ENCODE assay signal across 13 cellular contexts in the genomic region with DNA sequence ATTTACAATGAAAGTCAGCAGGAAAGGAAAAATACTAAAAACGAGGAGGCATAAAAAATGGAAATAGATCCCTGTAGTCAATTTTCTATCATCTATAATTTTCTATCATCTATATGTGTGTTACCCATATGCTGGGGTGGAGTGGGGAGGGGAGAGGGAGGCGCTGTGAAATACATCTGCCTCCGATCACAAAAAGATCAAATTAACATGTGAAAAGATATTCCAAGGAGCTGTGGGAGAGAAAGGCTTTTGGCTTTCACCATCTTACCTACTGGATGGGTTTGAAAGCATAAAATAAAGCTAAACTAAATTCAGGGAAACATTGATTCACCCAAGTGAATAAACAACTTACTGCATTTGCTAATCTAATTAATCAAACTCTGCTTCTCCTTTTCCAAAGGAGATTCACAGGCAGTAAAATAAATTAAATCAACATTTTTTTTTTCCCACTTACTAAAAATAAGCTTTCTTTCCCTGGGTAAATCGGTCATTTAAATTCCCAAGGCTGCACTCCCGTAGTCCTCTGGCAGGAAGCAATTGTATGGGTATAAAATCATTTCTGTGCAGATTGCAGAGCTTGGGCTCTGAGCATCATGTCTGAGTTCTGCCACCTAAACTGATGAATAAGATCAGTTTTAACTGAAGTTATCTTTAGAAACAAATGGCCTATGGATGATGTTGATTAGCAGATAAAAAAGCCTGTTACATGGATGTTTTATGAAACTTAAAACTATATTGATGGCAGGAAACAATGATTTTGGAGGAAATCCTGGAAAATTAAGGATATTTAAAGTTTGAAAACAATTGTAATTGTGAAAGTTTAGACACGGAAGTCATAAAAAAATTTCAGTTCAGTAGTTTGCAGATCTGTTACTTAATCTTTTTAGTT.
A peak's percentile ranks its signal among the peaks of the same experiment; 100 is the strongest.
DNase-seq lines count a peak whose midpoint lies in the region; TF ChIP-seq lines count a peak whose summit lies in the region.
"Had no signal": no experiment of that assay in that cellular context is flagged by ENCODE, and none has a peak within 500 bp of the region (broad histone marks: within the 10 kb centered on the region; RNA-seq: fewer than 3 reads in every experiment).

No MANE protein-coding gene starts in this region.

- H3K4me3 ChIP-seq in AG04450 (ENCODE audit: low read depth, low read length), result no peak overlapping the region
- H3K4me3 ChIP-seq in brain microvascular endothelial cell (ENCODE audit: low read depth, low read length), result no peak overlapping the region
- no peak overlapping the region for H3K4me3 ChIP-seq in OCI-LY7 (ENCODE audit: low read depth, low read length, poor library complexity, severe bottlenecking)

- H3K79me2 ChIP-seq in OCI-LY7 (ENCODE audit: insufficient read depth, low read depth, low read length), result no peaks in the 10 kb centered on the region

- no peaks in the 10 kb centered on the region for H3K36me3 ChIP-seq in KOPT-K1 (ENCODE audit: insufficient read depth, low read length)
- no peaks in the 10 kb centered on the region for H3K36me3 ChIP-seq in brain microvascular endothelial cell (replicated peaks)
- no peaks in the 10 kb centered on the region for H3K36me3 ChIP-seq in OCI-LY7 (ENCODE audit: insufficient read depth, low read length)

- BruUV-seq in OCI-LY7 (replicated peaks; lab: Mats Ljungman, UMichigan), result no TSS peak

- no peaks in the 10 kb centered on the region for H4K20me1 ChIP-seq in OCI-LY7 (ENCODE audit: insufficient read depth, low read length)

- peak overlapping the region; percentile 87 for H3K27ac Mint-ChIP-seq in mesothelial cell of epicardium
- H3K27ac Mint-ChIP-seq in activated naive CD4-positive, alpha-beta T cell treated with anti-CD3 and anti-CD28 coated beads for 36 hours, result no peak overlapping the region
- H3K27ac Mint-ChIP-seq: activated CD8-positive, alpha-beta T cell treated with anti-CD3 and anti-CD28 coated beads for 36 hours; activated naive CD8-positive, alpha-beta T cell treated with anti-CD3 and anti-CD28 coated beads for 36 hours; dendritic cell treated with granulocyte-macrophage colony-stimulating factor and Interleukin-4, amounts not matched to agents 40 ng/mL and 50 ng/mL, for 4 days; T-helper 1 cell treated with Interleukin-12 subunit alpha and Interleukin-12 subunit beta and Interleukin-4 antibody, amounts not matched to agents 30 μg/mL and 1 μg/mL, for 36 hours had no signal

- CTCF ChIA-PET in AG04450 (lab: Charles Lee), result interaction anchor here (1.2 kb wide), 1 partner anchor 144 kb away, joined by 3 read pairs; no protein-coding TSS in a partner anchor
- CTCF ChIA-PET in OCI-LY7 (lab: Charles Lee; ENCODE audit: unreplicated experiment), result no interaction called here
- CTCF ChIA-PET in HEK293T (lab: Yijun Ruan, JAX), result interaction anchor here (1.1 kb wide), 1 partner anchor 50 kb away, joined by 3 read pairs; no protein-coding TSS in a partner anchor
- CTCF ChIA-PET in activated naive CD4-positive, alpha-beta T cell treated with anti-CD3 and anti-CD28 coated beads for 36 hours (lab: Charles Lee), result no interaction called here

- peak overlapping the region; percentile 22 for H3K4me3 Mint-ChIP-seq in mesothelial cell of epicardium
- no peak overlapping the region for H3K4me3 Mint-ChIP-seq in activated naive CD4-positive, alpha-beta T cell treated with anti-CD3 and anti-CD28 coated beads for 36 hours
- H3K4me3 Mint-ChIP-seq: activated CD8-positive, alpha-beta T cell treated with anti-CD3 and anti-CD28 coated beads for 36 hours; activated naive CD8-positive, alpha-beta T cell treated with anti-CD3 and anti-CD28 coated beads for 36 hours; dendritic cell treated with granulocyte-macrophage colony-stimulating factor and Interleukin-4, amounts not matched to agents 40 ng/mL and 50 ng/mL, for 4 days; T-helper 1 cell treated with Interleukin-12 subunit alpha and Interleukin-12 subunit beta and Interleukin-4 antibody, amounts not matched to agents 30 μg/mL and 1 μg/mL, for 36 hours had no signal

- DNase-seq in AG04450 (ENCODE audit: low read depth, low spot score) (no peak), brain microvascular endothelial cell (no peak), mesothelial cell of epicardium (ENCODE audit: low spot score in 2 of 2, unreplicated experiment in 2 of 2) (no peak), OCI-LY7 (ENCODE audit: low spot score) (no peak), HEK293T (ENCODE audit: extremely low spot score) (no peak), caudate nucleus (lab: John Stamatoyannopoulos, UW) (no peak)
- DNase-seq in activated naive CD4-positive, alpha-beta T cell treated with anti-CD3 and anti-CD28 coated beads for 36 hours, result no peak
- DNase-seq: activated CD8-positive, alpha-beta T cell treated with anti-CD3 and anti-CD28 coated beads for 36 hours; activated naive CD8-positive, alpha-beta T cell treated with anti-CD3 and anti-CD28 coated beads for 36 hours had no signal

- H3K27me3 Mint-ChIP-seq in mesothelial cell of epicardium (ENCODE audit: low read depth), result no peaks in the 10 kb centered on the region
- peaks cover 7% of the 10 kb centered on the region for H3K27me3 Mint-ChIP-seq in activated naive CD4-positive, alpha-beta T cell treated with anti-CD3 and anti-CD28 coated beads for 36 hours (ENCODE audit: low read depth)
- H3K27me3 Mint-ChIP-seq: dendritic cell treated with granulocyte-macrophage colony-stimulating factor and Interleukin-4, amounts not matched to agents 40 ng/mL and 50 ng/mL, for 4 days had no signal

- H3K4me1 Mint-ChIP-seq in mesothelial cell of epicardium, result peaks cover 61% of the 10 kb centered on the region
- no peaks in the 10 kb centered on the region for H3K4me1 Mint-ChIP-seq in activated naive CD4-positive, alpha-beta T cell treated with anti-CD3 and anti-CD28 coated beads for 36 hours (ENCODE audit: low read depth)

- intact Hi-C loops in OCI-LY7 (cut with micrococcal nuclease; ENCODE audit: unreplicated experiment), result no loop called here
- intact Hi-C loops in activated naive CD4-positive, alpha-beta T cell treated with anti-CD3 and anti-CD28 coated beads for 36 hours (cut with micrococcal nuclease), result no loop called here

- no peaks in the 10 kb centered on the region for H3K4me1 ChIP-seq in OCI-LY7 (ENCODE audit: insufficient read depth, low read length, poor library complexity, severe bottlenecking)

- no peaks in the 10 kb centered on the region for H3K9me2 ChIP-seq in OCI-LY7 (ENCODE audit: insufficient read depth, low read length)

- H3K36me3 Mint-ChIP-seq in mesothelial cell of epicardium, result peaks cover 8% of the 10 kb centered on the region
- H3K36me3 Mint-ChIP-seq in activated naive CD4-positive, alpha-beta T cell treated with anti-CD3 and anti-CD28 coated beads for 36 hours (ENCODE audit: low read depth), result no peaks in the 10 kb centered on the region
- H3K36me3 Mint-ChIP-seq: activated naive CD8-positive, alpha-beta T cell treated with anti-CD3 and anti-CD28 coated beads for 36 hours had no signal

- no peak overlapping the region for H3K4me2 ChIP-seq in OCI-LY7 (ENCODE audit: low read length)
- H3K4me2 ChIP-seq: KMS-11 had no signal

- H2AFZ ChIP-seq in OCI-LY7 (ENCODE audit: low read length), result no peak overlapping the region

- H3K27me3 ChIP-seq in AG04450 (ENCODE audit: control insufficient read depth, insufficient read depth, low read length) (no peaks in the 10 kb centered on the region), brain microvascular endothelial cell (replicated peaks) (no peaks in the 10 kb centered on the region)

- POLR2A ChIA-PET in AG04450 (lab: Yijun Ruan, JAX) (interaction anchor here (0.5 to 1.8 kb wide), 6 partner anchors 12 to 625 kb away, joined by 3 to 14 read pairs (median 3); a partner anchor contains a TSS), OCI-LY7 (lab: Charles Lee) (interaction anchor here (1.0 to 1.4 kb wide), 3 partner anchors 9 to 147 kb away, joined by 3 to 4 read pairs (median 4); no protein-coding TSS in a partner anchor), HEK293T (lab: Yijun Ruan, JAX) (interaction anchor here (1.1 to 1.9 kb wide), 3 partner anchors 12 to 148 kb away, joined by 4 to 10 read pairs (median 7); a partner anchor contains a TSS)

- TF ChIP-seq CTCF in AG04450 (IDR thresholded peaks at IDR 0.05; ENCODE audit: low read depth, low read length), result no peak
- no peak for TF ChIP-seq CTCF in brain microvascular endothelial cell (IDR thresholded peaks at IDR 0.05; ENCODE audit: low read depth, low read length, missing control alignments)
- no peak for TF ChIP-seq CTCF in mesothelial cell of epicardium (IDR thresholded peaks at IDR 0.05; ENCODE audit: unreplicated experiment)
- TF ChIP-seq CTCF in OCI-LY7 (conservative IDR thresholded peaks at IDR 0.05; ENCODE audit: low read length), result no peak

- H3K27ac ChIP-seq in AG04450 (ENCODE audit: low read depth, low read length), result peak overlapping the region; percentile 52
- H3K27ac ChIP-seq in KOPT-K1 (ENCODE audit: low read depth, low read length, poor library complexity, severe bottlenecking), result peak overlapping the region; percentile 7
- H3K27ac ChIP-seq in brain microvascular endothelial cell, result peak overlapping the region; percentile 48
- H3K27ac ChIP-seq in OCI-LY7 (ENCODE audit: low read depth, low read length, poor library complexity, severe bottlenecking), result no peak overlapping the region
- no peak overlapping the region for H3K27ac ChIP-seq in caudate nucleus (ENCODE audit: low read depth, low read length)
- H3K27ac ChIP-seq: KMS-11 had no signal

- in situ Hi-C loops in brain microvascular endothelial cell (cut with HindIII; ENCODE audit: low pct_ligation_motif_present, low sequenced_read_pairs), result no loop called here

- H3K9me3 Mint-ChIP-seq in mesothelial cell of epicardium, result no peaks in the 10 kb centered on the region
- H3K9me3 Mint-ChIP-seq in activated naive CD4-positive, alpha-beta T cell treated with anti-CD3 and anti-CD28 coated beads for 36 hours, result no peaks in the 10 kb centered on the region
- H3K9me3 Mint-ChIP-seq: activated CD8-positive, alpha-beta T cell treated with anti-CD3 and anti-CD28 coated beads for 36 hours; activated naive CD8-positive, alpha-beta T cell treated with anti-CD3 and anti-CD28 coated beads for 36 hours; dendritic cell treated with granulocyte-macrophage colony-stimulating factor and Interleukin-4, amounts not matched to agents 40 ng/mL and 50 ng/mL, for 4 days; T-helper 1 cell treated with Interleukin-12 subunit alpha and Interleukin-12 subunit beta and Interleukin-4 antibody, amounts not matched to agents 30 μg/mL and 1 μg/mL, for 36 hours had no signal

- H3K9me3 ChIP-seq in AG04450 (ENCODE audit: control insufficient read depth, insufficient read depth, low read length) (no peaks in the 10 kb centered on the region), KOPT-K1 (ENCODE audit: insufficient read depth, low read length, poor library complexity, severe bottlenecking) (no peaks in the 10 kb centered on the region), OCI-LY7 (ENCODE audit: low read length) (no peaks in the 10 kb centered on the region)

TF ChIP-seq in HEK293T, 16 proteins besides CTCF, POLR2A, EP300 and RAD21 (continues in another document):
- TF ChIP-seq TARDBP (IDR thresholded peaks at IDR 0.05) (no peak), ARNT (IDR thresholded peaks at IDR 0.05) (no peak), CTBP1 (IDR thresholded peaks at IDR 0.05; ENCODE audit: borderline replicate concordance) (no peak)

Comparison
In these comparisons a context has a peak if more than half of its experiments do, and no peak if none do; other contexts are left out.
1. H3K27ac ChIP-seq: peak in AG04450 (single experiment), KOPT-K1 (single experiment) and brain microvascular endothelial cell (single experiment); none in OCI-LY7 (single experiment) and caudate nucleus (single experiment).
2. CTCF ChIA-PET loops: an anchor here in AG04450 (1.2 kb wide) and HEK293T (1.1 kb wide); none called in OCI-LY7 and activated naive CD4-positive, alpha-beta T cell treated with anti-CD3 and anti-CD28 coated beads for 36 hours.